In genomic region chr5:158811350-158811749, GRCh38 we compare ENCODE assay signal across 16 cellular contexts.
"Had no signal": no experiment of that assay in that cellular context is flagged by ENCODE, and none has a peak within 500 bp of the region (broad histone marks: within the 10 kb centered on the region; RNA-seq: fewer than 3 reads in every experiment).

No MANE protein-coding gene starts in this region.

- H3K4me3 Mint-ChIP-seq: activated CD4-positive, alpha-beta T cell treated with anti-CD3 and anti-CD28 coated beads for 36 hours; activated CD8-positive, alpha-beta T cell treated with anti-CD3 and anti-CD28 coated beads, Interleukin-2, amount 10 ng/mL, durations not matched to agents 7 days and 5 days; activated naive CD8-positive, alpha-beta T cell treated with anti-CD3 and anti-CD28 coated beads, Interleukin-2, amount 10 ng/mL, durations not matched to agents 7 days and 5 days; neural crest cell; T-helper 2 cell treated with Interferon-gamma antibody and Interleukin-4, amounts not matched to agents 5 μg/mL and 100 μg/mL, for 36 hours had no signal

- H3K9me3 Mint-ChIP-seq: neural crest cell had no signal

- H3K4me3 ChIP-seq: breast epithelium, colonic mucosa, heart right ventricle, left lung, ovary, tibial artery had no signal

- H3K36me3 ChIP-seq: breast epithelium, colonic mucosa, heart right ventricle, left lung, ovary, tibial artery had no signal

- H3K9me3 ChIP-seq: breast epithelium, colonic mucosa, heart right ventricle, left lung, ovary, tibial artery had no signal

- ATAC-seq: activated CD4-positive, alpha-beta T cell treated with anti-CD3 and anti-CD28 coated beads for 36 hours; activated CD8-positive, alpha-beta T cell treated with anti-CD3 and anti-CD28 coated beads, Interleukin-2, amount 10 ng/mL, durations not matched to agents 7 days and 5 days; heart right ventricle; left lung had no signal

- H3K27me3 ChIP-seq: breast epithelium, colonic mucosa, heart right ventricle, left lung, ovary, tibial artery had no signal

- DNase-seq: activated CD4-positive, alpha-beta T cell treated with anti-CD3 and anti-CD28 coated beads for 36 hours; activated CD8-positive, alpha-beta memory T cell treated with anti-CD3 and anti-CD28 coated beads, Interleukin-2, amount 50 U/mL, for 48 hours; activated CD8-positive, alpha-beta T cell treated with anti-CD3 and anti-CD28 coated beads, Interleukin-2, amount 10 ng/mL, durations not matched to agents 7 days and 5 days; activated naive CD8-positive, alpha-beta T cell treated with anti-CD3 and anti-CD28 coated beads, Interleukin-2, amount 10 ng/mL, durations not matched to agents 7 days and 5 days; aorta; colonic mucosa; foreskin melanocyte; heart right ventricle; left lung; ovary; stimulated activated CD4-positive, alpha-beta T cell treated with anti-CD3 and anti-CD28 coated beads, Interleukin-15, amount 100 ng/mL, for 24 hours; stimulated activated CD4-positive, alpha-beta T cell treated with anti-CD3 and anti-CD28 coated beads, Interleukin-4, amount 100 ng/mL, for 4 hours; tibial artery had no signal

- H3K4me1 ChIP-seq: breast epithelium, colonic mucosa, left lung had no signal

- H3K27ac Mint-ChIP-seq: activated CD4-positive, alpha-beta T cell treated with anti-CD3 and anti-CD28 coated beads for 36 hours; T-helper 2 cell treated with Interferon-gamma antibody and Interleukin-4, amounts not matched to agents 5 μg/mL and 100 μg/mL, for 36 hours had no signal

- H3K27ac ChIP-seq: colonic mucosa, left lung, ovary, tibial artery had no signal
